In genomic region chr9:18890372-18890771, GRCh38 we compare ENCODE assay signal across 12 cellular contexts.
DNase-seq lines count a peak whose midpoint lies in the region; ATAC-seq and TF ChIP-seq lines count a peak whose summit lies in the region.
"Had no signal": no experiment of that assay in that cellular context is flagged by ENCODE, and none has a peak within 500 bp of the region (broad histone marks: within the 10 kb centered on the region; RNA-seq: fewer than 3 reads in every experiment).

No MANE protein-coding gene starts in this region.

- TF ChIP-seq POLR2A in GM18505 (IDR thresholded peaks at IDR 0.05; ENCODE audit: borderline replicate concordance, extremely low read depth, insufficient read depth, insufficient read length) = no peak

- H3K36me3 ChIP-seq in MG63 (peaks cover 85% of the 10 kb centered on the region), HAP-1 (replicated peaks) (no peaks in the 10 kb centered on the region; the same call in 1 of the 2 replicates)

- H3K9me3 ChIP-seq in MG63 (peaks cover 25% of the 10 kb centered on the region), HAP-1 (peaks cover under 1% of the 10 kb centered on the region; the same call in 1 of the 2 replicates)

- TF ChIP-seq CTCF in fibroblast of mammary gland (conservative IDR thresholded peaks at IDR 0.05; ENCODE audit: control insufficient read depth, insufficient read depth, low read depth, low read length) (no peak), endothelial cell (IDR thresholded peaks at IDR 0.05; ENCODE audit: unreplicated experiment) (no peak)

- in situ Hi-C loops in HAP-1 (cut with MboI; ENCODE audit: low sequenced_read_pairs) = no loop called here

- no peaks in the 10 kb centered on the region for H3K4me1 Mint-ChIP-seq in endothelial cell (ENCODE audit: unreplicated experiment)

- H3K27me3 Mint-ChIP-seq in endothelial cell (ENCODE audit: unreplicated experiment) = peaks cover 4% of the 10 kb centered on the region

- DNase-seq in MG63 (peak; percentile 54), fibroblast of mammary gland (ENCODE audit: low read depth) (peak; percentile 54), HAP-1 (ENCODE audit: low spot score in 2 of 2) (no peak), endothelial cell (ENCODE audit: low spot score) (no peak)
- no peak for DNase-seq in activated T-cell treated with anti-CD3 and anti-CD28 coated beads, Interleukin-2, amount 50 U/mL, for 1 hour
- DNase-seq in NK-92 treated with Interleukin-12 subunit alpha and Interleukin-12 subunit beta, amount 100 ng/mL, for 24 hours (lab: John Stamatoyannopoulos, UW) = no peak
- DNase-seq: body of pancreas, islet precursor cell, NCI-H2081 treated with DMSO at 0.1 percent for 48 hours, substantia nigra had no signal

- H3K9me3 Mint-ChIP-seq in endothelial cell (ENCODE audit: unreplicated experiment) = no peaks in the 10 kb centered on the region

- H3K36me3 Mint-ChIP-seq in endothelial cell (ENCODE audit: low read depth, unreplicated experiment) = no peaks in the 10 kb centered on the region

- H3K4me1 ChIP-seq in HAP-1 = no peaks in the 10 kb centered on the region
- H3K4me1 ChIP-seq: body of pancreas had no signal

- no peak overlapping the region for H3K4me3 Mint-ChIP-seq in endothelial cell (ENCODE audit: unreplicated experiment)

- H3K4me3 ChIP-seq in MG63 = no peak overlapping the region
- H3K4me3 ChIP-seq in fibroblast of mammary gland (ENCODE audit: control insufficient read depth, low read depth, low read length) = no peak overlapping the region
- no peak overlapping the region for H3K4me3 ChIP-seq in HAP-1
- H3K4me3 ChIP-seq: body of pancreas had no signal

- H3K27me3 ChIP-seq in MG63 (no peaks in the 10 kb centered on the region), HAP-1 (ENCODE audit: low read depth) (no peaks in the 10 kb centered on the region)
- H3K27me3 ChIP-seq: body of pancreas had no signal

- H3K27ac Mint-ChIP-seq in endothelial cell (ENCODE audit: unreplicated experiment) = no peak overlapping the region

- ATAC-seq in GM18505 (IDR thresholded peaks at IDR 0.05; ENCODE audit: unreplicated experiment) = peak; percentile 73
- peak; percentile 76 for ATAC-seq in GM21786 (IDR thresholded peaks at IDR 0.05; ENCODE audit: unreplicated experiment)
- ATAC-seq: body of pancreas had no signal

Comparison
In these comparisons a context has a peak if more than half of its experiments do, and no peak if none do; other contexts are left out.
1. DNase-seq: peak in MG63 (single experiment) and fibroblast of mammary gland (single experiment); none in activated T-cell treated with anti-CD3 and anti-CD28 coated beads, Interleukin-2, amount 50 U/mL, for 1 hour (single experiment), NK-92 treated with Interleukin-12 subunit alpha and Interleukin-12 subunit beta, amount 100 ng/mL, for 24 hours (single experiment), HAP-1 (0 of 2) and endothelial cell (single experiment).